9 cellular contexts compared by ENCODE assay signal in the genomic region with DNA sequence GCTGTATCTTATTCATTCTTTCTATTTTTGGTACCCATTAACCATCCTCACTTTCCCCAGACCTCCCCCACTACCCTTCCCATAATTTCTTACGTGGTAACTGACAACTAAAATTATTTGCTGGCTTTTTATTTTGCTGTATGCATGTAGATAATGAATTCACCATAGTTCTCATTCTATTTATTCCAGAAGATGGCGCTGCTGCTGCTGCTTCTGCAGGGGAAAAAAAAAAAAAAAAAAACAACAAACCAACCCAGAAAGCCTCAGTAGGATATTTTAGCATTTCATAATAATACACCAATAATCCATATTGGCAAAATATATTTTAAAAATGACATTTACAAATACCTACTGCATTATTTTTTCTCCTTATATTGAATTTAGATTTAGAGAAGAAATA.
A peak's percentile ranks its signal among the peaks of the same experiment; 100 is the strongest.
DNase-seq lines count a peak whose midpoint lies in the region; ATAC-seq, FAIRE-seq and TF ChIP-seq lines count a peak whose summit lies in the region.
"Had no signal": no experiment of that assay in that cellular context is flagged by ENCODE, and none has a peak within 500 bp of the region (broad histone marks: within the 10 kb centered on the region; RNA-seq: fewer than 3 reads in every experiment).

No MANE protein-coding gene starts in this region.

- H3K9me3 ChIP-seq in breast epithelium (no peaks in the 10 kb centered on the region), endothelial cell of umbilical vein (replicated peaks; ENCODE audit: control insufficient read depth, insufficient read depth, low read length) (no peaks in the 10 kb centered on the region), adrenal gland (replicated peaks in 1 of 3) (no peaks in the 10 kb centered on the region)

- no peak for FAIRE-seq in endothelial cell of umbilical vein (lab: Jason Lieb, UNC)

- no peaks in the 10 kb centered on the region for H3K36me3 ChIP-seq in breast epithelium
- H3K36me3 ChIP-seq in endothelial cell of umbilical vein (ENCODE audit: control insufficient read depth in 2 of 2, extremely low read depth in 1 of 2, insufficient read depth in 2 of 2, low read length in 2 of 2): no peaks in the 10 kb centered on the region
- H3K36me3 ChIP-seq in adrenal gland (replicated peaks in 1 of 2): no peaks in the 10 kb centered on the region

- H3K4me2 ChIP-seq in endothelial cell of umbilical vein (ENCODE audit: insufficient read depth, low read length): no peak overlapping the region

- no peak overlapping the region for H3K4me3 ChIP-seq in breast epithelium
- no peak overlapping the region for H3K4me3 ChIP-seq in endothelial cell of umbilical vein (replicated peaks in 1 of 3; ENCODE audit: insufficient read depth in 1 of 3, low read depth in 1 of 3, low read length in 3 of 3)
- H3K4me3 ChIP-seq in adrenal gland: no peak overlapping the region

- H3K9me1 ChIP-seq in endothelial cell of umbilical vein (replicated peaks; ENCODE audit: control insufficient read depth, extremely low read depth, insufficient read depth, low read length): no peaks in the 10 kb centered on the region

- peak; percentile 40 for TF ChIP-seq CTCF in MCF 10A (IDR thresholded peaks at IDR 0.05; ENCODE audit: unreplicated experiment)
- TF ChIP-seq CTCF in breast epithelium (IDR thresholded peaks at IDR 0.05): no peak
- peak; percentile 12 to 23 for TF ChIP-seq CTCF in endothelial cell of umbilical vein (IDR thresholded peaks at IDR 0.05; ENCODE audit: extremely low read depth in 1 of 2, insufficient read depth in 1 of 2, low read depth in 1 of 2, low read length in 2 of 2)
- TF ChIP-seq CTCF in type B pancreatic cell (conservative IDR thresholded peaks at IDR 0.05): peak; percentile 69
- peak in 2 of 6 experiments; percentile 15 to 49 for TF ChIP-seq CTCF in adrenal gland (IDR thresholded peaks at IDR 0.05)

- dilution Hi-C loops in endothelial cell of umbilical vein (cut with MboI; ENCODE audit: extremely low pct_ligation_motif_present, low sequenced_read_pairs): no loop called here

- H3K27ac Mint-ChIP-seq in MCF 10A (ENCODE audit: low read depth, unreplicated experiment) (no peak overlapping the region), type B pancreatic cell (no peak overlapping the region)
- H3K27ac Mint-ChIP-seq: CD4-positive, CD25-positive, alpha-beta regulatory T cell had no signal

- H3K27me3 ChIP-seq in breast epithelium: peaks cover 0 to 11% of the 10 kb centered on the region in 2 donors
- no peaks in the 10 kb centered on the region for H3K27me3 ChIP-seq in endothelial cell of umbilical vein (ENCODE audit: control insufficient read depth in 2 of 2, insufficient read depth in 2 of 2, low read length in 2 of 2)
- no peaks in the 10 kb centered on the region for H3K27me3 ChIP-seq in adrenal gland

- 1 to 4% (median 1%) methylated on average over 2 of the region's 2 CpGs for WGBS in adrenal gland, 4 donors

- CTCF ChIA-PET in MCF 10A (lab: Yijun Ruan, JAX): interaction anchor here (0.6 kb wide), 1 partner anchor 439 kb away, joined by 3 read pairs; a partner anchor contains a TSS
- CTCF ChIA-PET in endothelial cell of umbilical vein (lab: Charles Lee): interaction anchor here (0.9 to 1.0 kb wide), 3 partner anchors 198 to 930 kb away, joined by 3 to 4 read pairs (median 3); no protein-coding TSS in a partner anchor

- H3K4me1 Mint-ChIP-seq in MCF 10A (ENCODE audit: insufficient read depth, unreplicated experiment) (no peaks in the 10 kb centered on the region), type B pancreatic cell (ENCODE audit: unreplicated experiment) (peaks cover 4% of the 10 kb centered on the region)
- H3K4me1 Mint-ChIP-seq: CD4-positive, CD25-positive, alpha-beta regulatory T cell had no signal

- ATAC-seq in HG03354 (IDR thresholded peaks at IDR 0.05; ENCODE audit: poor library complexity, severe bottlenecking, unreplicated experiment): no peak

- peak; percentile 27 for DNase-seq in MCF 10A (ENCODE audit: unreplicated experiment)
- DNase-seq in breast epithelium (ENCODE audit: low spot score in 2 of 2): no peak
- DNase-seq in NCI-H748 treated with DMSO at 0.1 percent for 48 hours (lab: John Stamatoyannopoulos, UW): peak; percentile 1
- peak; percentile 40 for DNase-seq in endothelial cell of umbilical vein (ENCODE audit: low read depth, low spot score)
- DNase-seq in type B pancreatic cell (ENCODE audit: extremely low spot score, unreplicated experiment): no peak
- no peak for DNase-seq in NCI-H526 treated with DMSO at 0.1 percent for 48 hours (lab: John Stamatoyannopoulos, UW)
- DNase-seq in adrenal gland: no peak
- DNase-seq: CD4-positive, CD25-positive, alpha-beta regulatory T cell had no signal

- intact Hi-C loops in MCF 10A (cut with micrococcal nuclease): loop anchor here (1.0 to 10.0 kb wide), 4 partner anchors 136 to 933 kb away; no protein-coding TSS in a partner anchor
- intact Hi-C loops in breast epithelium (cut with DNase I; ENCODE audit: low total_unique reads): no loop called here
- intact Hi-C loops in endothelial cell of umbilical vein (cut with micrococcal nuclease): loop anchor here (1.0 to 5.0 kb wide), 6 partner anchors 198 to 931 kb away; no protein-coding TSS in a partner anchor
- intact Hi-C loops in adrenal gland (cut with DNase I): no loop called here

- no peaks in the 10 kb centered on the region for H4K20me1 ChIP-seq in endothelial cell of umbilical vein (replicated peaks; ENCODE audit: control insufficient read depth, extremely low read depth, insufficient read depth, low read length)

- peaks cover 7% of the 10 kb centered on the region for H3K9me3 Mint-ChIP-seq in MCF 10A (ENCODE audit: unreplicated experiment)
- H3K9me3 Mint-ChIP-seq in type B pancreatic cell: peaks cover 1% of the 10 kb centered on the region

- H3K27ac ChIP-seq in breast epithelium (no peak overlapping the region), endothelial cell of umbilical vein (ENCODE audit: insufficient read depth, low read depth, low read length) (no peak overlapping the region), adrenal gland (no peak overlapping the region)

- H3K79me2 ChIP-seq in endothelial cell of umbilical vein (ENCODE audit: control insufficient read depth, insufficient read depth, low read length): no peaks in the 10 kb centered on the region

- H3K36me3 Mint-ChIP-seq in MCF 10A (ENCODE audit: insufficient read depth, unreplicated experiment) (no peaks in the 10 kb centered on the region), type B pancreatic cell (no peaks in the 10 kb centered on the region)
- H3K36me3 Mint-ChIP-seq: CD4-positive, CD25-positive, alpha-beta regulatory T cell had no signal

- H3K4me3 Mint-ChIP-seq in MCF 10A (ENCODE audit: unreplicated experiment) (no peak overlapping the region), type B pancreatic cell (no peak overlapping the region)
- H3K4me3 Mint-ChIP-seq: CD4-positive, CD25-positive, alpha-beta regulatory T cell had no signal

- BruUV-seq in MCF 10A (replicated peaks; lab: Mats Ljungman, UMichigan) (no TSS peak), endothelial cell of umbilical vein (replicated peaks; lab: Mats Ljungman, UMichigan) (no TSS peak)

- no peak overlapping the region for H3K9ac ChIP-seq in endothelial cell of umbilical vein (replicated peaks; ENCODE audit: extremely low read depth, insufficient read depth, low read length)

- no peak for TF ChIP-seq POLR2A in breast epithelium (IDR thresholded peaks at IDR 0.05)
- no peak for TF ChIP-seq POLR2A in endothelial cell of umbilical vein (IDR thresholded peaks at IDR 0.05; ENCODE audit: low read depth, low read length)
- no peak for TF ChIP-seq POLR2A in adrenal gland (IDR thresholded peaks at IDR 0.05)

- H3K27me3 Mint-ChIP-seq in MCF 10A (ENCODE audit: insufficient read depth, unreplicated experiment) (no peaks in the 10 kb centered on the region), type B pancreatic cell (peaks cover 3% of the 10 kb centered on the region)
- H3K27me3 Mint-ChIP-seq: CD4-positive, CD25-positive, alpha-beta regulatory T cell had no signal

- POLR2A ChIA-PET in MCF 10A (lab: Yijun Ruan, JAX): no interaction called here
- POLR2A ChIA-PET in endothelial cell of umbilical vein (lab: Charles Lee): no interaction called here

- H2AFZ ChIP-seq in endothelial cell of umbilical vein (ENCODE audit: low read depth, low read length): no peak overlapping the region

- no peaks in the 10 kb centered on the region for H3K4me1 ChIP-seq in breast epithelium
- no peaks in the 10 kb centered on the region for H3K4me1 ChIP-seq in endothelial cell of umbilical vein (ENCODE audit: control insufficient read depth, extremely low read depth, insufficient read depth, low read length)
- H3K4me1 ChIP-seq in adrenal gland (replicated peaks in 1 of 2): no peaks in the 10 kb centered on the region

TF ChIP-seq in endothelial cell of umbilical vein, 7 proteins besides CTCF, POLR2A, EP300 and RAD21:
- TF ChIP-seq FOS (IDR thresholded peaks at IDR 0.05; ENCODE audit: borderline replicate concordance, insufficient read depth, low read length): no peak
- no peak for TF ChIP-seq EZH2 (IDR thresholded peaks at IDR 0.05; ENCODE audit: borderline replicate concordance, low read depth, low read length, severe bottlenecking)
TF ChIP-seq in endothelial cell of umbilical vein: peak in this region for 0.

Comparison
In these comparisons a context has a peak if more than half of its experiments do, and no peak if none do; other contexts are left out.
1. DNase-seq: peak in MCF 10A (single experiment), NCI-H748 treated with DMSO at 0.1 percent for 48 hours (single experiment) and endothelial cell of umbilical vein (single experiment); none in breast epithelium (0 of 2), type B pancreatic cell (single experiment), NCI-H526 treated with DMSO at 0.1 percent for 48 hours (single experiment) and adrenal gland (0 of 7).
2. CTCF ChIP-seq: peak in MCF 10A (single experiment), endothelial cell of umbilical vein (2 of 2) and type B pancreatic cell (single experiment); none in breast epithelium (0 of 3).
3. intact Hi-C loops: an anchor here in MCF 10A (1.0 to 10.0 kb wide) and endothelial cell of umbilical vein (1.0 to 5.0 kb wide); none called in breast epithelium and adrenal gland.